Comparison of ENCODE assay signal across 1 cellular context in the genomic region with DNA sequence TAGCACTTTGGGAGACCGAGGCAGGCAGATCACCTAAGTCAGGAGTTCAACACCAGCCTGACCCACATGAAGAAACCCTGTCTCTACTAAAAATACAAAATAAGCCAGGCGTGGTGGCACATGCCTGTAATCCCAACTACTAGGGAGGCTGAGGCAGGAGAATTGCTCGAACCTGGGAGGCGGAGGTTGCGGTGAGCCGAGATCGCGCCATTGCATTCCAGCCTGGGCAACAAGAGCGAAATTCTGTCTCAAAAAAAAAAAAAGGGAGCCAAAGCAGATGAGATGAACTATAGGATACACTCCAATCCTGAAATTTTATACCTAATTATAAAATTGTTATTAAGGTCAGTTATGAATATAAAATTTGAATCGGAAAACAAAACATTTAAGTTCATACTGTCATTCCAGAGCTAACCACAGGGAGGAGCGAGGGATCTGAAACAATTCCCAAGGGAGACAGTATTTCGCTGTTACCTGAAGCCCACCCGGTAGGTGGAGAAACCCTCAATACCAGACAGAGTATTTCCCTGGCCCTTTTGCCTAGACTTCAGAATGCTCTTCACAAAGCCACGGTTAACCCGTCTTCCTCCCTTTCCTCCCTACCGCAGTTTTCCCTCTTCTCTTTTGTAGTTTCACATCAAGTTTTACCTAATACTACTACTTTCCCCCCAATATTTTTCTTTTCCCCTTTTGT.
A peak's percentile ranks its signal among the peaks of the same experiment; 100 is the strongest.
TF ChIP-seq lines count a peak whose summit lies in the region.

No MANE protein-coding gene starts in this region.

TF ChIP-seq in HepG2, 621 proteins besides CTCF, POLR2A, EP300 and RAD21 (continued from another document and continues in another):
- TF ChIP-seq ZSCAN9 (CRISPR knock-in tag; IDR thresholded peaks at IDR 0.05; ENCODE audit: borderline replicate concordance), result 0 out of 2 replicates have a peak, but pooled peaks have one; percentile 43
- TF ChIP-seq ELF3 (CRISPR knock-in tag; IDR thresholded peaks at IDR 0.05), result 0 out of 2 replicates have a peak, but pooled peaks have one; percentile 17
- TF ChIP-seq, protein P1, sequence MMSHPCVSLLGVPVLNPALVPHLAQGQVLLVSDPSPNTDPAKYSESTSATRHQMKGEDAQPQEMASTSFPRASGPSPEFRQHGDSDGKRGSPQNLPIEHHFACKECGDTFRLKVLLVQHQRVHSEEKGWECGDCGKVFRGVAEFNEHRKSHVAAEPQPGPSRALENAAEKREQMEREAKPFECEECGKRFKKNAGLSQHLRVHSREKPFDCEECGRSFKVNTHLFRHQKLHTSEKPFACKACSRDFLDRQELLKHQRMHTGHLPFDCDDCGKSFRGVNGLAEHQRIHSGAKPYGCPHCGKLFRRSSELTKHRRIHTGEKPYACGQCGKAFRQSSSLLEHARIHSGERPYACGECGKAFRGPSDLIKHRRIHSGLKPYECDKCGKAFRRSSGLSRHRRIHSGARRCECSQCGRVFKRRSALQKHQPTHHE (CRISPR knock-in tag; IDR thresholded peaks at IDR 0.05; ENCODE audit: borderline replicate concordance), result no peak
- no peak for TF ChIP-seq NR2F1 (CRISPR knock-in tag; IDR thresholded peaks at IDR 0.05)
- TF ChIP-seq KDM6A (CRISPR knock-in tag; IDR thresholded peaks at IDR 0.05; ENCODE audit: low read depth), result no peak
- TF ChIP-seq, protein P2, sequence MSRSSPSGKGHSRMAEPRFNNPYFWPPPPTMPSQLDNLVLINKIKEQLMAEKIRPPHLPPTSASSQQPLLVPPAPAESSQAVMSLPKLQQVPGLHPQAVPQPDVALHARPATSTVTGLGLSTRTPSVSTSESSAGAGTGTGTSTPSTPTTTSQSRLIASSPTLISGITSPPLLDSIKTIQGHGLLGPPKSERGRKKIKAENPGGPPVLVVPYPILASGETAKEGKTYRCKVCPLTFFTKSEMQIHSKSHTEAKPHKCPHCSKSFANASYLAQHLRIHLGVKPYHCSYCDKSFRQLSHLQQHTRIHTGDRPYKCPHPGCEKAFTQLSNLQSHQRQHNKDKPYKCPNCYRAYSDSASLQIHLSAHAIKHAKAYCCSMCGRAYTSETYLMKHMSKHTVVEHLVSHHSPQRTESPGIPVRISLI (CRISPR knock-in tag; IDR thresholded peaks at IDR 0.05; ENCODE audit: borderline replicate concordance), result no peak
- no peak for TF ChIP-seq POGZ (CRISPR knock-in tag; IDR thresholded peaks at IDR 0.05)
- no peak for TF ChIP-seq KDM4B (CRISPR knock-in tag; IDR thresholded peaks at IDR 0.05)
- TF ChIP-seq, protein P3, sequence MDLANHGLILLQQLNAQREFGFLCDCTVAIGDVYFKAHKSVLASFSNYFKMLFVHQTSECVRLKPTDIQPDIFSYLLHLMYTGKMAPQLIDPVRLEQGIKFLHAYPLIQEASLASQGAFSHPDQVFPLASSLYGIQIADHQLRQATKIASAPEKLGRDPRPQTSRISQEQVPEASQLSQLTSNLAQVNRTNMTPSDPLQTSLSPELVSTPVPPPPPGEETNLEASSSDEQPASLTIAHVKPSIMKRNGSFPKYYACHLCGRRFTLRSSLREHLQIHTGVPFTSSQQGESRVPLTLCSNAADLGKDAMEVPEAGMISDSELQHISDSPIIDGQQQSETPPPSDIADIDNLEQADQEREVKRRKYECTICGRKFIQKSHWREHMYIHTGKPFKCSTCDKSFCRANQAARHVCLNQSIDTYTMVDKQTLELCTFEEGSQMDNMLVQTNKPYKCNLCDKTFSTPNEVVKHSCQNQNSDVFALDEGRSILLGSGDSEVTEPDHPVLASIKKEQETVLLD (CRISPR knock-in tag; IDR thresholded peaks at IDR 0.05; ENCODE audit: low read depth), result no peak
- no peak for TF ChIP-seq ZKSCAN5 (CRISPR knock-in tag; IDR thresholded peaks at IDR 0.05)
- no peak for TF ChIP-seq ZNF224 (CRISPR knock-in tag; IDR thresholded peaks at IDR 0.05)
- TF ChIP-seq, protein P4, sequence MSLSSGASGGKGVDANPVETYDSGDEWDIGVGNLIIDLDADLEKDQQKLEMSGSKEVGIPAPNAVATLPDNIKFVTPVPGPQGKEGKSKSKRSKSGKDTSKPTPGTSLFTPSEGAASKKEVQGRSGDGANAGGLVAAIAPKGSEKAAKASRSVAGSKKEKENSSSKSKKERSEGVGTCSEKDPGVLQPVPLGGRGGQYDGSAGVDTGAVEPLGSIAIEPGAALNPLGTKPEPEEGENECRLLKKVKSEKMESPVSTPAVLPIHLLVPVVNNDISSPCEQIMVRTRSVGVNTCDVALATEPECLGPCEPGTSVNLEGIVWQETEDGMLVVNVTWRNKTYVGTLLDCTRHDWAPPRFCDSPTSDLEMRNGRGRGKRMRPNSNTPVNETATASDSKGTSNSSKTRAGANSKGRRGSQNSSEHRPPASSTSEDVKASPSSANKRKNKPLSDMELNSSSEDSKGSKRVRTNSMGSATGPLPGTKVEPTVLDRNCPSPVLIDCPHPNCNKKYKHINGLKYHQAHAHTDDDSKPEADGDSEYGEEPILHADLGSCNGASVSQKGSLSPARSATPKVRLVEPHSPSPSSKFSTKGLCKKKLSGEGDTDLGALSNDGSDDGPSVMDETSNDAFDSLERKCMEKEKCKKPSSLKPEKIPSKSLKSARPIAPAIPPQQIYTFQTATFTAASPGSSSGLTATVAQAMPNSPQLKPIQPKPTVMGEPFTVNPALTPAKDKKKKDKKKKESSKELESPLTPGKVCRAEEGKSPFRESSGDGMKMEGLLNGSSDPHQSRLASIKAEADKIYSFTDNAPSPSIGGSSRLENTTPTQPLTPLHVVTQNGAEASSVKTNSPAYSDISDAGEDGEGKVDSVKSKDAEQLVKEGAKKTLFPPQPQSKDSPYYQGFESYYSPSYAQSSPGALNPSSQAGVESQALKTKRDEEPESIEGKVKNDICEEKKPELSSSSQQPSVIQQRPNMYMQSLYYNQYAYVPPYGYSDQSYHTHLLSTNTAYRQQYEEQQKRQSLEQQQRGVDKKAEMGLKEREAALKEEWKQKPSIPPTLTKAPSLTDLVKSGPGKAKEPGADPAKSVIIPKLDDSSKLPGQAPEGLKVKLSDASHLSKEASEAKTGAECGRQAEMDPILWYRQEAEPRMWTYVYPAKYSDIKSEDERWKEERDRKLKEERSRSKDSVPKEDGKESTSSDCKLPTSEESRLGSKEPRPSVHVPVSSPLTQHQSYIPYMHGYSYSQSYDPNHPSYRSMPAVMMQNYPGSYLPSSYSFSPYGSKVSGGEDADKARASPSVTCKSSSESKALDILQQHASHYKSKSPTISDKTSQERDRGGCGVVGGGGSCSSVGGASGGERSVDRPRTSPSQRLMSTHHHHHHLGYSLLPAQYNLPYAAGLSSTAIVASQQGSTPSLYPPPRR (CRISPR knock-in tag; IDR thresholded peaks at IDR 0.05; ENCODE audit: borderline replicate concordance), result no peak
- TF ChIP-seq, protein P5, sequence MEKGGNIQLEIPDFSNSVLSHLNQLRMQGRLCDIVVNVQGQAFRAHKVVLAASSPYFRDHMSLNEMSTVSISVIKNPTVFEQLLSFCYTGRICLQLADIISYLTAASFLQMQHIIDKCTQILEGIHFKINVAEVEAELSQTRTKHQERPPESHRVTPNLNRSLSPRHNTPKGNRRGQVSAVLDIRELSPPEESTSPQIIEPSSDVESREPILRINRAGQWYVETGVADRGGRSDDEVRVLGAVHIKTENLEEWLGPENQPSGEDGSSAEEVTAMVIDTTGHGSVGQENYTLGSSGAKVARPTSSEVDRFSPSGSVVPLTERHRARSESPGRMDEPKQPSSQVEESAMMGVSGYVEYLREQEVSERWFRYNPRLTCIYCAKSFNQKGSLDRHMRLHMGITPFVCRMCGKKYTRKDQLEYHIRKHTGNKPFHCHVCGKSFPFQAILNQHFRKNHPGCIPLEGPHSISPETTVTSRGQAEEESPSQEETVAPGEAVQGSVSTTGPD (CRISPR knock-in tag; IDR thresholded peaks at IDR 0.05), result no peak
- TF ChIP-seq TSC22D2 (CRISPR knock-in tag; IDR thresholded peaks at IDR 0.05; ENCODE audit: borderline replicate concordance), result 0 out of 2 replicates have a peak, but pooled peaks have one; percentile 14
- TF ChIP-seq NCOA5 (CRISPR knock-in tag; IDR thresholded peaks at IDR 0.05), result no peak
- 0 out of 2 replicates have a peak, but pooled peaks have one; percentile 51 for TF ChIP-seq HOXA5 (CRISPR knock-in tag; IDR thresholded peaks at IDR 0.05)
- TF ChIP-seq TEAD2 (CRISPR knock-in tag; IDR thresholded peaks at IDR 0.05), result no peak
- TF ChIP-seq ZNF678 (CRISPR knock-in tag; IDR thresholded peaks at IDR 0.05), result no peak
- no peak for TF ChIP-seq MED13 (CRISPR knock-in tag; IDR thresholded peaks at IDR 0.05)
- TF ChIP-seq, protein P6, sequence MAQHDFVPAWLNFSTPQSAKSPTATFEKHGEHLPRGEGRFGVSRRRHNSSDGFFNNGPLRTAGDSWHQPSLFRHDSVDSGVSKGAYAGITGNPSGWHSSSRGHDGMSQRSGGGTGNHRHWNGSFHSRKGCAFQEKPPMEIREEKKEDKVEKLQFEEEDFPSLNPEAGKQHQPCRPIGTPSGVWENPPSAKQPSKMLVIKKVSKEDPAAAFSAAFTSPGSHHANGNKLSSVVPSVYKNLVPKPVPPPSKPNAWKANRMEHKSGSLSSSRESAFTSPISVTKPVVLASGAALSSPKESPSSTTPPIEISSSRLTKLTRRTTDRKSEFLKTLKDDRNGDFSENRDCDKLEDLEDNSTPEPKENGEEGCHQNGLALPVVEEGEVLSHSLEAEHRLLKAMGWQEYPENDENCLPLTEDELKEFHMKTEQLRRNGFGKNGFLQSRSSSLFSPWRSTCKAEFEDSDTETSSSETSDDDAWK (CRISPR knock-in tag; IDR thresholded peaks at IDR 0.05), result no peak
- TF ChIP-seq ZNF652 (CRISPR knock-in tag; IDR thresholded peaks at IDR 0.05; ENCODE audit: borderline replicate concordance, low read depth), result no peak
- TF ChIP-seq TEAD3 (CRISPR knock-in tag; optimal IDR thresholded peaks at IDR 0.05; ENCODE audit: borderline replicate concordance), result peak; percentile 75
- TF ChIP-seq, protein P7, sequence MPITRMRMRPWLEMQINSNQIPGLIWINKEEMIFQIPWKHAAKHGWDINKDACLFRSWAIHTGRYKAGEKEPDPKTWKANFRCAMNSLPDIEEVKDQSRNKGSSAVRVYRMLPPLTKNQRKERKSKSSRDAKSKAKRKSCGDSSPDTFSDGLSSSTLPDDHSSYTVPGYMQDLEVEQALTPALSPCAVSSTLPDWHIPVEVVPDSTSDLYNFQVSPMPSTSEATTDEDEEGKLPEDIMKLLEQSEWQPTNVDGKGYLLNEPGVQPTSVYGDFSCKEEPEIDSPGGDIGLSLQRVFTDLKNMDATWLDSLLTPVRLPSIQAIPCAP (CRISPR knock-in tag; IDR thresholded peaks at IDR 0.05; ENCODE audit: low read depth), result no peak
- TF ChIP-seq, protein P8, sequence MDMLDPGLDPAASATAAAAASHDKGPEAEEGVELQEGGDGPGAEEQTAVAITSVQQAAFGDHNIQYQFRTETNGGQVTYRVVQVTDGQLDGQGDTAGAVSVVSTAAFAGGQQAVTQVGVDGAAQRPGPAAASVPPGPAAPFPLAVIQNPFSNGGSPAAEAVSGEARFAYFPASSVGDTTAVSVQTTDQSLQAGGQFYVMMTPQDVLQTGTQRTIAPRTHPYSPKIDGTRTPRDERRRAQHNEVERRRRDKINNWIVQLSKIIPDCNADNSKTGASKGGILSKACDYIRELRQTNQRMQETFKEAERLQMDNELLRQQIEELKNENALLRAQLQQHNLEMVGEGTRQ (IDR thresholded peaks at IDR 0.05; ENCODE audit: low read depth, low read length), result no peak
- TF ChIP-seq, protein P8 (CRISPR knock-in tag; IDR thresholded peaks at IDR 0.05; ENCODE audit: borderline replicate concordance), result no peak
- TF ChIP-seq POLR2G (IDR thresholded peaks at IDR 0.05; ENCODE audit: low read depth, low read length), result no peak
- no peak for TF ChIP-seq ZBTB7A (CRISPR knock-in tag; IDR thresholded peaks at IDR 0.05)
- TF ChIP-seq, protein P9, sequence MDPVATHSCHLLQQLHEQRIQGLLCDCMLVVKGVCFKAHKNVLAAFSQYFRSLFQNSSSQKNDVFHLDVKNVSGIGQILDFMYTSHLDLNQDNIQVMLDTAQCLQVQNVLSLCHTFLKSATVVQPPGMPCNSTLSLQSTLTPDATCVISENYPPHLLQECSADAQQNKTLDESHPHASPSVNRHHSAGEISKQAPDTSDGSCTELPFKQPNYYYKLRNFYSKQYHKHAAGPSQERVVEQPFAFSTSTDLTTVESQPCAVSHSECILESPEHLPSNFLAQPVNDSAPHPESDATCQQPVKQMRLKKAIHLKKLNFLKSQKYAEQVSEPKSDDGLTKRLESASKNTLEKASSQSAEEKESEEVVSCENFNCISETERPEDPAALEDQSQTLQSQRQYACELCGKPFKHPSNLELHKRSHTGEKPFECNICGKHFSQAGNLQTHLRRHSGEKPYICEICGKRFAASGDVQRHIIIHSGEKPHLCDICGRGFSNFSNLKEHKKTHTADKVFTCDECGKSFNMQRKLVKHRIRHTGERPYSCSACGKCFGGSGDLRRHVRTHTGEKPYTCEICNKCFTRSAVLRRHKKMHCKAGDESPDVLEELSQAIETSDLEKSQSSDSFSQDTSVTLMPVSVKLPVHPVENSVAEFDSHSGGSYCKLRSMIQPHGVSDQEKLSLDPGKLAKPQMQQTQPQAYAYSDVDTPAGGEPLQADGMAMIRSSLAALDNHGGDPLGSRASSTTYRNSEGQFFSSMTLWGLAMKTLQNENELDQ (CRISPR knock-in tag; IDR thresholded peaks at IDR 0.05; ENCODE audit: borderline replicate concordance), result no peak
- peak; percentile 58; the same call in 1 of the 2 replicates for TF ChIP-seq ERF (CRISPR knock-in tag; IDR thresholded peaks at IDR 0.05)
- TF ChIP-seq XBP1 (CRISPR knock-in tag; IDR thresholded peaks at IDR 0.05), result no peak
- TF ChIP-seq GATA4 (IDR thresholded peaks at IDR 0.05; ENCODE audit: borderline replicate concordance, low read depth), result no peak
- TF ChIP-seq, protein P10, sequence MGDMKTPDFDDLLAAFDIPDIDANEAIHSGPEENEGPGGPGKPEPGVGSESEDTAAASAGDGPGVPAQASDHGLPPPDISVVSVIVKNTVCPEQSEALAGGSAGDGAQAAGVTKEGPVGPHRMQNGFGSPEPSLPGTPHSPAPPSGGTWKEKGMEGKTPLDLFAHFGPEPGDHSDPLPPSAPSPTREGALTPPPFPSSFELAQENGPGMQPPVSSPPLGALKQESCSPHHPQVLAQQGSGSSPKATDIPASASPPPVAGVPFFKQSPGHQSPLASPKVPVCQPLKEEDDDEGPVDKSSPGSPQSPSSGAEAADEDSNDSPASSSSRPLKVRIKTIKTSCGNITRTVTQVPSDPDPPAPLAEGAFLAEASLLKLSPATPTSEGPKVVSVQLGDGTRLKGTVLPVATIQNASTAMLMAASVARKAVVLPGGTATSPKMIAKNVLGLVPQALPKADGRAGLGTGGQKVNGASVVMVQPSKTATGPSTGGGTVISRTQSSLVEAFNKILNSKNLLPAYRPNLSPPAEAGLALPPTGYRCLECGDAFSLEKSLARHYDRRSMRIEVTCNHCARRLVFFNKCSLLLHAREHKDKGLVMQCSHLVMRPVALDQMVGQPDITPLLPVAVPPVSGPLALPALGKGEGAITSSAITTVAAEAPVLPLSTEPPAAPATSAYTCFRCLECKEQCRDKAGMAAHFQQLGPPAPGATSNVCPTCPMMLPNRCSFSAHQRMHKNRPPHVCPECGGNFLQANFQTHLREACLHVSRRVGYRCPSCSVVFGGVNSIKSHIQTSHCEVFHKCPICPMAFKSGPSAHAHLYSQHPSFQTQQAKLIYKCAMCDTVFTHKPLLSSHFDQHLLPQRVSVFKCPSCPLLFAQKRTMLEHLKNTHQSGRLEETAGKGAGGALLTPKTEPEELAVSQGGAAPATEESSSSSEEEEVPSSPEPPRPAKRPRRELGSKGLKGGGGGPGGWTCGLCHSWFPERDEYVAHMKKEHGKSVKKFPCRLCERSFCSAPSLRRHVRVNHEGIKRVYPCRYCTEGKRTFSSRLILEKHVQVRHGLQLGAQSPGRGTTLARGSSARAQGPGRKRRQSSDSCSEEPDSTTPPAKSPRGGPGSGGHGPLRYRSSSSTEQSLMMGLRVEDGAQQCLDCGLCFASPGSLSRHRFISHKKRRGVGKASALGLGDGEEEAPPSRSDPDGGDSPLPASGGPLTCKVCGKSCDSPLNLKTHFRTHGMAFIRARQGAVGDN (CRISPR knock-in tag; IDR thresholded peaks at IDR 0.05), result 0 out of 2 replicates have a peak, but pooled peaks have one; percentile 23
